ENCODE assay signal across 31 cellular contexts in the genomic region with DNA sequence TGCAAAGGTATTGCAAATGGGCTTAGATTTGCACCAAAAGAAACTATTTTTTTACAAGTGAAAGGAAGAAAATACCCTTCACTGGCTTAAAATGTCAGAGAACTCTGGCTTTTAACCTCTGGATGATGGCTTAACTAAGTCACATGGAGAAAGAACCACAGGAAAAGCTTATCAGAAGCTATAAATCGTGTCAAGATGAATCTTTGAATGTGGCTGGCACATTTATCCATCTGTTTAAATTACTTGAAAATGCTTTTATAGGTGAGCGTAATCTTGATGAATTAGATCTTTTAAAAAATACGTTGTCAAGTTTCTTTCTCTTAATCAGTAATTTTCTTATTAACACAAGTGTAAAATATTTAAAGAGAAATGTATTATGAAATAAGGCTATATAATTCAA. TPM values are rescaled to one million over a fixed set of nuclear protein-coding genes. Genes with fewer than 3 reads are reported as not detected.
"Had no signal": no experiment of that assay in that cellular context is flagged by ENCODE, and none has a peak within 500 bp of the region (broad histone marks: within the 10 kb centered on the region; RNA-seq: fewer than 3 reads in every experiment).

No MANE protein-coding gene starts in this region.

- H3K36me3 Mint-ChIP-seq: activated naive CD4-positive, alpha-beta T cell treated with anti-CD3 and anti-CD28 coated beads, Interleukin-2, amount 50 U/mL, for 72 hours; naive thymus-derived CD4-positive, alpha-beta T cell; stimulated activated naive B cell treated with anti-CD40 and anti-IgM and Interleukin-4, amounts not matched to agents 10 μg/mL and 1 μg/mL and 100 μg/mL, for 72 hours had no signal

- H3K27ac ChIP-seq: esophagus muscularis mucosa, foreskin keratinocyte, heart right ventricle, parathyroid adenoma, right atrium auricular region, stomach, tibial artery, upper lobe of right lung had no signal

- H3K9ac ChIP-seq: parathyroid adenoma had no signal

- H3K9me3 ChIP-seq: esophagus muscularis mucosa, heart right ventricle, right atrium auricular region, stomach, tibial artery, upper lobe of right lung had no signal

- H3K79me2 ChIP-seq: parathyroid adenoma had no signal

- H3K27me3 ChIP-seq: esophagus muscularis mucosa, foreskin keratinocyte, heart right ventricle, right atrium auricular region, stomach, tibial artery, upper lobe of right lung had no signal

- H3K36me3 ChIP-seq: esophagus muscularis mucosa, heart right ventricle, right atrium auricular region, stomach, tibial artery, upper lobe of right lung had no signal

- H3K27me3 Mint-ChIP-seq: central memory CD8-positive, alpha-beta T cell; dendritic cell treated with granulocyte-macrophage colony-stimulating factor and Interleukin-4, amounts not matched to agents 40 ng/mL and 50 ng/mL, for 4 days; naive thymus-derived CD4-positive, alpha-beta T cell; stimulated activated naive B cell treated with anti-CD40 and anti-IgM and Interleukin-4, amounts not matched to agents 10 μg/mL and 1 μg/mL and 100 μg/mL, for 72 hours had no signal

- ATAC-seq: activated naive CD4-positive, alpha-beta T cell treated with anti-CD3 and anti-CD28 coated beads, Interleukin-2, amount 50 U/mL, for 72 hours; activated T-cell treated with anti-CD3 and anti-CD28 coated beads, Interleukin-2, amount 50 U/mL, for 72 hours; foreskin keratinocyte; heart right ventricle; left cardiac atrium; naive thymus-derived CD4-positive, alpha-beta T cell; stimulated activated naive B cell treated with anti-CD40 and anti-IgM and Interleukin-4, amounts not matched to agents 10 μg/mL and 1 μg/mL and 100 μg/mL, for 72 hours; upper lobe of right lung had no signal

- H3K4me3 Mint-ChIP-seq: activated T-cell treated with anti-CD3 and anti-CD28 coated beads, Interleukin-2, amount 50 U/mL, for 72 hours; central memory CD8-positive, alpha-beta T cell; dendritic cell treated with granulocyte-macrophage colony-stimulating factor and Interleukin-4, amounts not matched to agents 40 ng/mL and 50 ng/mL, for 4 days; naive thymus-derived CD4-positive, alpha-beta T cell; stimulated activated naive B cell treated with anti-CD40 and anti-IgM and Interleukin-4, amounts not matched to agents 10 μg/mL and 1 μg/mL and 100 μg/mL, for 72 hours had no signal

- H3K4me1 Mint-ChIP-seq: central memory CD8-positive, alpha-beta T cell; naive thymus-derived CD4-positive, alpha-beta T cell; stimulated activated naive B cell treated with anti-CD40 and anti-IgM and Interleukin-4, amounts not matched to agents 10 μg/mL and 1 μg/mL and 100 μg/mL, for 72 hours had no signal

- DNase-seq: activated CD4-positive, alpha-beta T cell treated with anti-CD3 and anti-CD28 coated beads for 4 hours; activated CD4-positive, alpha-beta T cell treated with anti-CD3 and anti-CD28 coated beads, Interleukin-2, amount 50 U/mL, for 4 hours; activated naive CD4-positive, alpha-beta T cell; activated T-cell treated with anti-CD3 and anti-CD28 coated beads for 4 hours; activated T-cell treated with anti-CD3 and anti-CD28 coated beads, Interleukin-2, amount 50 U/mL, for 72 hours; anterior cingulate cortex; foreskin keratinocyte; heart right ventricle; islet precursor cell; left cardiac atrium; mammary epithelial cell; midbrain; naive thymus-derived CD4-positive, alpha-beta T cell; nucleus accumbens; stimulated activated CD4-positive, alpha-beta T cell treated with anti-CD3 and anti-CD28 coated beads, Interleukin-15, amount 100 ng/mL, for 24 hours; stimulated activated CD4-positive, alpha-beta T cell treated with anti-CD3 and anti-CD28 coated beads, Interleukin-2, amount 100 ng/mL, for 24 hours; stimulated activated naive B cell treated with anti-CD40 and anti-IgM and Interleukin-4, amounts not matched to agents 10 μg/mL and 1 μg/mL and 100 μg/mL, for 72 hours; stomach; tibial artery; upper lobe of right lung had no signal

- FAIRE-seq: bronchial epithelial cell had no signal

- H3K4me3 ChIP-seq: esophagus muscularis mucosa, heart right ventricle, right atrium auricular region, stomach, tibial artery, upper lobe of right lung had no signal

- H3K27ac Mint-ChIP-seq: activated naive CD4-positive, alpha-beta T cell treated with anti-CD3 and anti-CD28 coated beads, Interleukin-2, amount 50 U/mL, for 72 hours; activated T-cell treated with anti-CD3 and anti-CD28 coated beads, Interleukin-2, amount 50 U/mL, for 72 hours; dendritic cell treated with granulocyte-macrophage colony-stimulating factor and Interleukin-4, amounts not matched to agents 40 ng/mL and 50 ng/mL, for 4 days; naive thymus-derived CD4-positive, alpha-beta T cell; stimulated activated naive B cell treated with anti-CD40 and anti-IgM and Interleukin-4, amounts not matched to agents 10 μg/mL and 1 μg/mL and 100 μg/mL, for 72 hours had no signal

- H2AFZ ChIP-seq: parathyroid adenoma had no signal

- H3K9me3 Mint-ChIP-seq: dendritic cell treated with granulocyte-macrophage colony-stimulating factor and Interleukin-4, amounts not matched to agents 40 ng/mL and 50 ng/mL, for 4 days; stimulated activated naive B cell treated with anti-CD40 and anti-IgM and Interleukin-4, amounts not matched to agents 10 μg/mL and 1 μg/mL and 100 μg/mL, for 72 hours had no signal

- H3K4me1 ChIP-seq: esophagus muscularis mucosa, foreskin keratinocyte, heart right ventricle, parathyroid adenoma, right atrium auricular region, stomach, tibial artery, upper lobe of right lung had no signal

RNA-seq across cellular contexts. Expression of a gene that starts 32.0 kb away (rescaled TPM):
- total RNA-seq: activated naive CD4-positive, alpha-beta T cell treated with anti-CD3 and anti-CD28 coated beads, Interleukin-2, amount 50 U/mL, for 72 hours; activated T-cell treated with anti-CD3 and anti-CD28 coated beads, Interleukin-2, amount 50 U/mL, for 72 hours; foreskin keratinocyte; liver; mammary epithelial cell; naive thymus-derived CD4-positive, alpha-beta T cell; pulmonary artery endothelial cell; right atrium auricular region; T-helper 2 cell treated with Interferon-gamma antibody and Interleukin-4, amounts not matched to agents 100 ng/mL and 5 ng/mL, for 36 hours had no signal
- polyA plus RNA-seq: foreskin keratinocyte; liver; mammary epithelial cell; naive thymus-derived CD4-positive, alpha-beta T cell; neural cell had no signal
